ENCODE assay signal across 19 cellular contexts in genomic region chr17:56289321-56289720, GRCh38.
DNase-seq lines count a peak whose midpoint lies in the region; ATAC-seq, FAIRE-seq and TF ChIP-seq lines count a peak whose summit lies in the region.
"Had no signal": no experiment of that assay in that cellular context is flagged by ENCODE, and none has a peak within 500 bp of the region (broad histone marks: within the 10 kb centered on the region; RNA-seq: fewer than 3 reads in every experiment).

No MANE protein-coding gene starts in this region.

- no peak for TF ChIP-seq CTCF in DND-41 (IDR thresholded peaks at IDR 0.05; ENCODE audit: borderline replicate concordance, extremely low read depth, low read length, poor library complexity, severe bottlenecking)
- TF ChIP-seq CTCF in HFFc6 (IDR thresholded peaks at IDR 0.05): no peak
- TF ChIP-seq CTCF in Panc1 (IDR thresholded peaks at IDR 0.05): no peak

- no peak for FAIRE-seq in GM19239 (lab: Jason Lieb, UNC)
- FAIRE-seq: D721Med, K562 had no signal

- peaks cover 52% of the 10 kb centered on the region for H3K4me1 ChIP-seq in DND-41 (ENCODE audit: insufficient read depth, low read length)
- no peaks in the 10 kb centered on the region for H3K4me1 ChIP-seq in Panc1 (ENCODE audit: control insufficient read depth, insufficient read depth, low read length)

- DNase-seq in DND-41 (no peak), HFFc6 (peak; percentile 30), Panc1 (ENCODE audit: low read depth, low spot score) (no peak), sciatic nerve (ENCODE audit: low spot score) (no peak), GM19239 (ENCODE audit: insufficient read length, low spot score) (no peak), head of caudate nucleus (no peak), mesenteric fat pad (ENCODE audit: low spot score) (no peak), OCI-M2 (lab: John Stamatoyannopoulos, UW; ENCODE audit: unreplicated experiment) (no peak)
- DNase-seq: CD8-positive, alpha-beta memory T cell; GF-D8; H7; NCI-H1092 treated with DMSO at 0.1 percent for 48 hours; NCI-H2081 treated with DMSO at 0.1 percent for 48 hours; NCI-H524; SIG-M5; T-helper 2 cell had no signal

- in situ Hi-C loops in Panc1 (cut with HindIII; ENCODE audit: low pct_unique_long_range_greater_than_20kb, low sequenced_read_pairs): no loop called here

- no peak overlapping the region for H3K4me2 ChIP-seq in DND-41 (ENCODE audit: insufficient read depth, low read length)

- H3K36me3 Mint-ChIP-seq in HFFc6 (ENCODE audit: low read depth): no peaks in the 10 kb centered on the region; the same call in 1 of the 2 replicates
- H3K36me3 Mint-ChIP-seq: CD8-positive, alpha-beta memory T cell had no signal

- no TSS peak for BruUV-seq in Panc1 (replicated peaks; lab: Mats Ljungman, UMichigan)

- CTCF ChIA-PET in Panc1 (lab: Charles Lee): no interaction called here

- peak overlapping the region; percentile 95 for H3K27ac ChIP-seq in DND-41 (ENCODE audit: low read length)
- H3K27ac ChIP-seq in Panc1 (ENCODE audit: low read length): no peak overlapping the region
- H3K27ac ChIP-seq: BLaER1 treated with 17β-estradiol and CSF1 and Interleukin-3, amounts not matched to agents 10 nM and 100 nM had no signal

- no peaks in the 10 kb centered on the region for H4K20me1 ChIP-seq in DND-41 (ENCODE audit: insufficient read depth, low read length)
- H4K20me1 ChIP-seq: BLaER1 treated with 17β-estradiol and CSF1 and Interleukin-3, amounts not matched to agents 10 nM and 100 nM had no signal

- intact Hi-C loops in Panc1 (cut with micrococcal nuclease; ENCODE audit: unreplicated experiment): no loop called here
- intact Hi-C loops in sciatic nerve (cut with DNase I): no loop called here
- intact Hi-C loops in head of caudate nucleus (cut with DNase I): no loop called here

- H3K9me3 Mint-ChIP-seq in HFFc6: no peaks in the 10 kb centered on the region

- peak overlapping the region; percentile 23 for H2AFZ ChIP-seq in DND-41 (ENCODE audit: low read depth, low read length)

- H3K9me3 ChIP-seq in DND-41 (ENCODE audit: insufficient read depth, low read length, severe bottlenecking) (no peaks in the 10 kb centered on the region), Panc1 (ENCODE audit: control insufficient read depth, insufficient read depth, low read depth, low read length) (no peaks in the 10 kb centered on the region)

- ATAC-seq in DND-41 (ENCODE audit: insufficient read depth, low read depth): no peak
- 0 out of 2 replicates have a peak, but pooled peaks have one; percentile 20 for ATAC-seq in Panc1
- ATAC-seq in sciatic nerve: peak; percentile 78
- ATAC-seq: K562 had no signal

- POLR2A ChIA-PET in Panc1 (lab: Charles Lee): no interaction called here

- peak overlapping the region; percentile 81; the same call in 1 of the 2 replicates for H3K4me3 Mint-ChIP-seq in HFFc6

- H3K27ac Mint-ChIP-seq in HFFc6: peak overlapping the region; percentile 93

- H3K79me2 ChIP-seq in DND-41 (ENCODE audit: insufficient read depth, low read length): no peaks in the 10 kb centered on the region

- H3K4me3 ChIP-seq in DND-41 (ENCODE audit: low read depth in 1 of 2, low read length in 2 of 2) (no peak overlapping the region), Panc1 (ENCODE audit: low read depth in 2 of 2, low read length in 2 of 2) (no peak overlapping the region)
- H3K4me3 ChIP-seq: BLaER1 treated with 17β-estradiol and CSF1 and Interleukin-3, amounts not matched to agents 10 nM and 100 nM; K562 had no signal

- H3K36me3 ChIP-seq in DND-41 (ENCODE audit: insufficient read depth, low read length) (no peaks in the 10 kb centered on the region), Panc1 (ENCODE audit: control insufficient read depth, insufficient read depth, low read length) (no peaks in the 10 kb centered on the region)
- H3K36me3 ChIP-seq: BLaER1 treated with 17β-estradiol and CSF1 and Interleukin-3, amounts not matched to agents 10 nM and 100 nM had no signal

- no peak overlapping the region; the same call in 1 of the 2 replicates for H3K9ac ChIP-seq in DND-41 (ENCODE audit: low read depth, low read length)
- H3K9ac ChIP-seq: BLaER1 treated with 17β-estradiol and CSF1 and Interleukin-3, amounts not matched to agents 10 nM and 100 nM had no signal

- no peaks in the 10 kb centered on the region for H3K27me3 ChIP-seq in DND-41 (ENCODE audit: insufficient read depth, low read length, poor library complexity)
- no peaks in the 10 kb centered on the region for H3K27me3 ChIP-seq in Panc1 (ENCODE audit: control insufficient read depth, insufficient read depth, low read length)
- H3K27me3 ChIP-seq: BLaER1 treated with 17β-estradiol and CSF1 and Interleukin-3, amounts not matched to agents 10 nM and 100 nM had no signal

- peaks cover 66% of the 10 kb centered on the region for H3K4me1 Mint-ChIP-seq in HFFc6 (ENCODE audit: low read depth)

- H3K27me3 Mint-ChIP-seq in HFFc6 (ENCODE audit: insufficient read depth): no peaks in the 10 kb centered on the region
- H3K27me3 Mint-ChIP-seq: CD8-positive, alpha-beta memory T cell had no signal
